ENCODE assay signal across 1 cellular context in the genomic region with DNA sequence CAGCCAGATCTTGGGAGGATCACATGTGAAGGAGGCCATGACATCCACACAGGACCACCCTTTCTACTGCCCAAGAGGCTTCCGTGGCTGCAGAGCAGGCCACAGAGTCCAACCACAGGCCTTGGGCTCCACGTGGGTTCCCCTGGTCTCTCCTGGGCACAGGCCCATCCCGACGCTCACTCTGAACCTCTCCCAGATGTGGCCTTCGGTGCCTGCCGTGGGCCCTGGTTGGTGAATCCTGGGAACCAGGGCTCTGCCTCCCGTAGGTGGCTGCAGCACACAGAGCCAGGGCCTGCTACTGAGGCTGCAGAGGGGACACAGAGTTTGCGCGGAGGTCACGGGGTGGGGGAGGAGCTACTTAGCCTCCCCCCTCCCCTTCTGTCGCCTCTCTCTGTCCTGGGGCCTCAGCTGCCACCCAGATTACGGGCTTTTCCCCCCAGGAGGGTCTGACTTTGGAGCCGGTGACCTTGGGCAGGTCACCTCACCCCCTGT.
A peak's percentile ranks its signal among the peaks of the same experiment; 100 is the strongest.
TF ChIP-seq lines count a peak whose summit lies in the region.

No MANE protein-coding gene starts in this region.

TF ChIP-seq in HepG2, 621 proteins besides CTCF, POLR2A, EP300 and RAD21 (continued from another document):
- TF ChIP-seq, protein P1, sequence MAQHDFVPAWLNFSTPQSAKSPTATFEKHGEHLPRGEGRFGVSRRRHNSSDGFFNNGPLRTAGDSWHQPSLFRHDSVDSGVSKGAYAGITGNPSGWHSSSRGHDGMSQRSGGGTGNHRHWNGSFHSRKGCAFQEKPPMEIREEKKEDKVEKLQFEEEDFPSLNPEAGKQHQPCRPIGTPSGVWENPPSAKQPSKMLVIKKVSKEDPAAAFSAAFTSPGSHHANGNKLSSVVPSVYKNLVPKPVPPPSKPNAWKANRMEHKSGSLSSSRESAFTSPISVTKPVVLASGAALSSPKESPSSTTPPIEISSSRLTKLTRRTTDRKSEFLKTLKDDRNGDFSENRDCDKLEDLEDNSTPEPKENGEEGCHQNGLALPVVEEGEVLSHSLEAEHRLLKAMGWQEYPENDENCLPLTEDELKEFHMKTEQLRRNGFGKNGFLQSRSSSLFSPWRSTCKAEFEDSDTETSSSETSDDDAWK (CRISPR knock-in tag; IDR thresholded peaks at IDR 0.05), result no peak
- 0 out of 2 replicates have a peak, but pooled peaks have one; percentile 16 for TF ChIP-seq ZNF337 (CRISPR knock-in tag; IDR thresholded peaks at IDR 0.05; ENCODE audit: borderline replicate concordance, low read depth)
- no peak for TF ChIP-seq ZNF484 (CRISPR knock-in tag; IDR thresholded peaks at IDR 0.05; ENCODE audit: borderline replicate concordance, low read depth)
- TF ChIP-seq ZBTB38 (CRISPR knock-in tag; IDR thresholded peaks at IDR 0.05), result peak; percentile 48; the same call in 1 of the 2 replicates
- TF ChIP-seq UBTF (CRISPR knock-in tag; IDR thresholded peaks at IDR 0.05), result peak; percentile 24; the same call in 1 of the 2 replicates
- no peak for TF ChIP-seq SNAI1 (CRISPR knock-in tag; IDR thresholded peaks at IDR 0.05; ENCODE audit: borderline replicate concordance)
- 0 out of 2 replicates have a peak, but pooled peaks have one; percentile 15 for TF ChIP-seq ZNF263 (CRISPR knock-in tag; IDR thresholded peaks at IDR 0.05)
- TF ChIP-seq ATF1 (CRISPR knock-in tag; IDR thresholded peaks at IDR 0.05), result no peak
- TF ChIP-seq FLYWCH1 (CRISPR knock-in tag; IDR thresholded peaks at IDR 0.05), result peak; percentile 73; the same call in 1 of the 2 replicates
- 0 out of 2 replicates have a peak, but pooled peaks have one; percentile 43 for TF ChIP-seq ZFP41 (CRISPR knock-in tag; IDR thresholded peaks at IDR 0.05; ENCODE audit: borderline replicate concordance)
- 0 out of 2 replicates have a peak, but pooled peaks have one; percentile 29 for TF ChIP-seq ZNF253 (CRISPR knock-in tag; IDR thresholded peaks at IDR 0.05; ENCODE audit: borderline replicate concordance)
- peak; percentile 5 for TF ChIP-seq ZNF136 (CRISPR knock-in tag; IDR thresholded peaks at IDR 0.05; ENCODE audit: low read depth)
- TF ChIP-seq MXD1 (CRISPR knock-in tag; IDR thresholded peaks at IDR 0.05), result no peak; the same call in 1 of the 2 replicates
- no peak for TF ChIP-seq ZNF260 (CRISPR knock-in tag; IDR thresholded peaks at IDR 0.05; ENCODE audit: borderline replicate concordance, low read depth)
- TF ChIP-seq RBM39 (IDR thresholded peaks at IDR 0.05; ENCODE audit: low read depth, low read length, poor library complexity, severe bottlenecking), result peak; percentile 64
- 0 out of 2 replicates have a peak, but pooled peaks have one; percentile 29 for TF ChIP-seq ZBTB43 (CRISPR knock-in tag; conservative IDR thresholded peaks at IDR 0.05)
- 0 out of 2 replicates have a peak, but pooled peaks have one; percentile 5 for TF ChIP-seq ZNF777 (CRISPR knock-in tag; IDR thresholded peaks at IDR 0.05)
- 0 out of 2 replicates have a peak, but pooled peaks have one; percentile 56 for TF ChIP-seq SP4 (CRISPR knock-in tag; IDR thresholded peaks at IDR 0.05)
- no peak for TF ChIP-seq PRMT3 (CRISPR knock-in tag; IDR thresholded peaks at IDR 0.05; ENCODE audit: borderline replicate concordance, low read depth)
- no peak for TF ChIP-seq AGO1 (IDR thresholded peaks at IDR 0.05; ENCODE audit: low read depth, low read length, poor library complexity, severe bottlenecking)
- no peak for TF ChIP-seq JUND (CRISPR knock-in tag; IDR thresholded peaks at IDR 0.05)
- no peak for TF ChIP-seq STAG1 (CRISPR knock-in tag; IDR thresholded peaks at IDR 0.05)
- no peak for TF ChIP-seq ZBTB7B (CRISPR knock-in tag; IDR thresholded peaks at IDR 0.05)
- TF ChIP-seq ZNF10 (CRISPR knock-in tag; IDR thresholded peaks at IDR 0.05; ENCODE audit: borderline replicate concordance, low read depth), result 0 out of 2 replicates have a peak, but pooled peaks have one; percentile 45
- TF ChIP-seq PRDM10 (CRISPR knock-in tag; IDR thresholded peaks at IDR 0.05; ENCODE audit: low read depth), result 0 out of 2 replicates have a peak, but pooled peaks have one; percentile 6
- peak; percentile 10; the same call in 1 of the 2 replicates for TF ChIP-seq CENPT (CRISPR knock-in tag; IDR thresholded peaks at IDR 0.05; ENCODE audit: low read depth)
- peak; percentile 21 for TF ChIP-seq SRSF1 (optimal IDR thresholded peaks at IDR 0.05; ENCODE audit: low read depth, low read length)
- TF ChIP-seq, protein P2, sequence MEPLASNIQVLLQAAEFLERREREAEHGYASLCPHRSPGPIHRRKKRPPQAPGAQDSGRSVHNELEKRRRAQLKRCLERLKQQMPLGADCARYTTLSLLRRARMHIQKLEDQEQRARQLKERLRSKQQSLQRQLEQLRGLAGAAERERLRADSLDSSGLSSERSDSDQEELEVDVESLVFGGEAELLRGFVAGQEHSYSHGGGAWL (CRISPR knock-in tag; IDR thresholded peaks at IDR 0.05), result 0 out of 2 replicates have a peak, but pooled peaks have one; percentile 15
- peak; percentile 37; the same call in 1 of the 2 replicates for TF ChIP-seq NKX3-1 (CRISPR knock-in tag; IDR thresholded peaks at IDR 0.05)
- TF ChIP-seq, protein P3, sequence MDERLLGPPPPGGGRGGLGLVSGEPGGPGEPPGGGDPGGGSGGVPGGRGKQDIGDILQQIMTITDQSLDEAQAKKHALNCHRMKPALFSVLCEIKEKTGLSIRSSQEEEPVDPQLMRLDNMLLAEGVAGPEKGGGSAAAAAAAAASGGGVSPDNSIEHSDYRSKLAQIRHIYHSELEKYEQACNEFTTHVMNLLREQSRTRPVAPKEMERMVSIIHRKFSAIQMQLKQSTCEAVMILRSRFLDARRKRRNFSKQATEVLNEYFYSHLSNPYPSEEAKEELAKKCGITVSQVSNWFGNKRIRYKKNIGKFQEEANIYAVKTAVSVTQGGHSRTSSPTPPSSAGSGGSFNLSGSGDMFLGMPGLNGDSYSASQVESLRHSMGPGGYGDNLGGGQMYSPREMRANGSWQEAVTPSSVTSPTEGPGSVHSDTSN (CRISPR knock-in tag; IDR thresholded peaks at IDR 0.05), result no peak
- TF ChIP-seq NAIF1 (CRISPR knock-in tag; IDR thresholded peaks at IDR 0.05; ENCODE audit: borderline replicate concordance), result no peak
- TF ChIP-seq ZNF326 (CRISPR knock-in tag; IDR thresholded peaks at IDR 0.05; ENCODE audit: borderline replicate concordance), result 0 out of 2 replicates have a peak, but pooled peaks have one; percentile 10
- peak; percentile 82 for TF ChIP-seq TAF15 (IDR thresholded peaks at IDR 0.05; ENCODE audit: low read depth, low read length, poor library complexity, severe bottlenecking)
- 0 out of 2 replicates have a peak, but pooled peaks have one; percentile 3 for TF ChIP-seq SOX5 (CRISPR knock-in tag; IDR thresholded peaks at IDR 0.05; ENCODE audit: borderline replicate concordance)
